ENCODE assay signal across 10 cellular contexts in genomic region chr6:136037885-136038460, GRCh38.
DNase-seq lines count a peak whose midpoint lies in the region; ATAC-seq, FAIRE-seq and TF ChIP-seq lines count a peak whose summit lies in the region.
"Had no signal": no experiment of that assay in that cellular context is flagged by ENCODE, and none has a peak within 500 bp of the region (broad histone marks: within the 10 kb centered on the region; RNA-seq: fewer than 3 reads in every experiment).

No MANE protein-coding gene starts in this region.

- no peak for FAIRE-seq in keratinocyte (lab: Jason Lieb, UNC)

- no peak for DNase-seq in HFF-Myc (ENCODE audit: extremely low read depth, low read depth)
- DNase-seq in astrocyte of the spinal cord (ENCODE audit: low read depth, low spot score) = peak; percentile 72
- DNase-seq in keratinocyte (ENCODE audit: low read depth, low spot score) = no peak
- no peak for DNase-seq in 8988T
- DNase-seq in NCI-H524 treated with DMSO at 0.1 percent for 48 hours (lab: John Stamatoyannopoulos, UW) = no peak
- no peak for DNase-seq in NCI-H1417 treated with DMSO at 0.1 percent for 48 hours (lab: John Stamatoyannopoulos, UW)
- DNase-seq: activated naive CD8-positive, alpha-beta T cell treated with anti-CD3 and anti-CD28 coated beads, Interleukin-2, amount 10 ng/mL, durations not matched to agents 7 days and 5 days had no signal

- in situ Hi-C loops in astrocyte of the spinal cord (cut with HindIII; ENCODE audit: low sequenced_read_pairs) = no loop called here

- no peaks in the 10 kb centered on the region for H3K36me3 ChIP-seq in keratinocyte (ENCODE audit: control insufficient read depth in 2 of 2, extremely low read depth in 1 of 2, insufficient read depth in 2 of 2, low read length in 2 of 2)
- H3K36me3 ChIP-seq: neutrophil had no signal

- no peaks in the 10 kb centered on the region for H3K9me3 ChIP-seq in keratinocyte (ENCODE audit: control insufficient read depth, low read depth, low read length)
- H3K9me3 ChIP-seq: neutrophil had no signal

- H3K4me3 ChIP-seq in HFF-Myc (replicated peaks; ENCODE audit: low read depth, low read length) (peak overlapping the region; percentile 8; the same call in 1 of the 2 replicates), astrocyte of the spinal cord (ENCODE audit: low read depth, low read length) (peak overlapping the region; percentile 45), keratinocyte (ENCODE audit: control insufficient read depth in 2 of 3, extremely low read depth in 1 of 3, insufficient read depth in 2 of 3, low read depth in 1 of 3, low read length in 3 of 3) (no peak overlapping the region), skin epidermis (peak overlapping the region; percentile 8 to 38 (median 25))

- H4K20me1 ChIP-seq in keratinocyte (ENCODE audit: control insufficient read depth, extremely low read depth, insufficient read depth, low read length) = no peaks in the 10 kb centered on the region

- peaks cover 14% of the 10 kb centered on the region for H3K4me1 ChIP-seq in keratinocyte (ENCODE audit: control insufficient read depth, extremely low read depth, insufficient read depth, low read length)

- dilution Hi-C loops in keratinocyte (cut with MboI; ENCODE audit: extremely low pct_ligation_motif_present, low sequenced_read_pairs) = no loop called here

- H3K9me1 ChIP-seq in keratinocyte (ENCODE audit: control insufficient read depth, extremely low read depth, insufficient read depth, low read length) = no peaks in the 10 kb centered on the region

- no peaks in the 10 kb centered on the region for H3K79me2 ChIP-seq in keratinocyte (ENCODE audit: control insufficient read depth, insufficient read depth, low read length)

- no peak overlapping the region for H3K9ac ChIP-seq in keratinocyte (ENCODE audit: control insufficient read depth, extremely low read depth, insufficient read depth, low read length)

- H3K27me3 ChIP-seq in keratinocyte (ENCODE audit: control insufficient read depth, extremely low read depth, insufficient read depth, low read length) = no peaks in the 10 kb centered on the region
- H3K27me3 ChIP-seq: neutrophil had no signal

- no peak for ATAC-seq in GM21526 (IDR thresholded peaks at IDR 0.05; ENCODE audit: low FRiP score, unreplicated experiment)

- TF ChIP-seq CTCF in HFF-Myc (IDR thresholded peaks at IDR 0.05; ENCODE audit: low read depth, low read length, missing control alignments) (no peak), astrocyte of the spinal cord (IDR thresholded peaks at IDR 0.05; ENCODE audit: low read depth, low read length) (peak; percentile 4), keratinocyte (optimal IDR thresholded peaks at IDR 0.05 in 1 of 3, IDR thresholded peaks at IDR 0.05 in 1 of 3, conservative IDR thresholded peaks at IDR 0.05 in 1 of 3; ENCODE audit: extremely low read depth in 1 of 3, insufficient read depth in 2 of 3, low read length in 3 of 3) (peak; percentile 10 to 42 (median 20))

- peak overlapping the region; percentile 39 for H3K4me2 ChIP-seq in keratinocyte (ENCODE audit: control insufficient read depth, extremely low read depth, insufficient read depth, low read depth, low read length)

- H2AFZ ChIP-seq in keratinocyte (ENCODE audit: control insufficient read depth, low read length) = peak overlapping the region; percentile 59

- H3K27ac ChIP-seq in keratinocyte (ENCODE audit: control insufficient read depth, insufficient read depth, low read length) (no peak overlapping the region), skin epidermis (peak overlapping the region in 18 of 21 experiments; percentile 10 to 88 (median 71))
- H3K27ac ChIP-seq: neutrophil had no signal

Comparison
In these comparisons a context has a peak if more than half of its experiments do, and no peak if none do; other contexts are left out.
1. H3K4me3 ChIP-seq: peak in HFF-Myc (single experiment), astrocyte of the spinal cord (single experiment) and skin epidermis (7 of 7); none in keratinocyte (0 of 3).